Comparison of ENCODE assay signal across 13 cellular contexts in the genomic region with DNA sequence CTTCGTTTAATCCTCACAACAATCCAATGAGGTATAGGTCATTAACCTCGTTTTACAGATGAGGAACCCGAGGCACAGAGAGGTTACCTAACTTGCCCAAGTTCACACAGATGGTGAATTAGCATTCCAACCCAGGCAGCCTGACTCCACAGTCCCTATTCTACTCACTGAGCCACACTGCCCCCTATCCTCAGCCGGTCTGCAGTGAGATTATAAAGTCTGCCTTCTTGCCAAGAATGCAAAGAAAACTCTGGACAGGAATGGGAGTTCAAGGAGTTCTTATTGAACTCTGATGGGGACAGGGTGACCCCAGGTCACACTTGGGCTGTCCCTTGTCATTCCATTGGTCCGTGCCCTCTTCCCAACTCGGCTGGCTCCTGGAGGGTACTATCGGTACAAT.
DNase-seq lines count a peak whose midpoint lies in the region; ATAC-seq and TF ChIP-seq lines count a peak whose summit lies in the region.
"Had no signal": no experiment of that assay in that cellular context is flagged by ENCODE, and none has a peak within 500 bp of the region (broad histone marks: within the 10 kb centered on the region; RNA-seq: fewer than 3 reads in every experiment).

No MANE protein-coding gene starts in this region.

- H3K27ac ChIP-seq in brain microvascular endothelial cell = no peak overlapping the region
- H3K27ac ChIP-seq: testis had no signal

- CTCF ChIA-PET in activated CD4-positive, alpha-beta T cell treated with anti-CD3 and anti-CD28 coated beads for 36 hours (lab: Charles Lee) = interaction anchor here (1.0 kb wide), 1 partner anchor 31 kb away, joined by 3 read pairs; no protein-coding TSS in a partner anchor
- CTCF ChIA-PET in activated CD4-positive, alpha-beta memory T cell treated with anti-CD3 and anti-CD28 coated beads for 36 hours (lab: Charles Lee) = no interaction called here

- H3K4me3 Mint-ChIP-seq in activated CD4-positive, alpha-beta T cell treated with anti-CD3 and anti-CD28 coated beads for 36 hours = no peak overlapping the region
- H3K4me3 Mint-ChIP-seq in activated naive CD8-positive, alpha-beta T cell treated with anti-CD3 and anti-CD28 coated beads for 36 hours = no peak overlapping the region
- no peak overlapping the region for H3K4me3 Mint-ChIP-seq in activated CD4-positive, alpha-beta memory T cell treated with anti-CD3 and anti-CD28 coated beads for 36 hours

- H3K4me3 ChIP-seq in brain microvascular endothelial cell (ENCODE audit: low read depth, low read length) = no peak overlapping the region
- H3K4me3 ChIP-seq: testis had no signal

- in situ Hi-C loops in brain microvascular endothelial cell (cut with HindIII; ENCODE audit: low pct_ligation_motif_present, low sequenced_read_pairs) = no loop called here

- peak; percentile 16 for DNase-seq in activated CD4-positive, alpha-beta T cell treated with anti-CD3 and anti-CD28 coated beads for 36 hours
- no peak for DNase-seq in activated CD4-positive, alpha-beta T cell treated with anti-CD3 and anti-CD28 coated beads for 48 hours
- DNase-seq in M059J (ENCODE audit: low read depth) = peak; percentile 12
- DNase-seq in brain microvascular endothelial cell = no peak
- peak; percentile 56 for DNase-seq in sciatic nerve (ENCODE audit: low spot score)
- DNase-seq in stimulated activated naive CD4-positive, alpha-beta T cell treated with Interleukin-2 at 50 U/mL for 16 hours (lab: John Stamatoyannopoulos, UW) = no peak
- DNase-seq in activated naive CD8-positive, alpha-beta T cell treated with anti-CD3 and anti-CD28 coated beads for 36 hours = no peak
- DNase-seq in activated CD4-positive, alpha-beta memory T cell treated with anti-CD3 and anti-CD28 coated beads for 36 hours = no peak
- DNase-seq: GDM1, hippocampal formation, NCI-H345, SW 1271, testis had no signal

- no peaks in the 10 kb centered on the region for H3K4me1 Mint-ChIP-seq in activated CD4-positive, alpha-beta T cell treated with anti-CD3 and anti-CD28 coated beads for 36 hours
- no peaks in the 10 kb centered on the region for H3K4me1 Mint-ChIP-seq in activated naive CD8-positive, alpha-beta T cell treated with anti-CD3 and anti-CD28 coated beads for 36 hours
- H3K4me1 Mint-ChIP-seq in activated CD4-positive, alpha-beta memory T cell treated with anti-CD3 and anti-CD28 coated beads for 36 hours (ENCODE audit: low read depth) = no peaks in the 10 kb centered on the region

- ATAC-seq in activated CD4-positive, alpha-beta T cell treated with anti-CD3 and anti-CD28 coated beads for 36 hours = no peak
- no peak for ATAC-seq in sciatic nerve

- peak; percentile 38 for TF ChIP-seq CTCF in brain microvascular endothelial cell (IDR thresholded peaks at IDR 0.05; ENCODE audit: low read depth, low read length, missing control alignments)

- POLR2A ChIA-PET in activated CD4-positive, alpha-beta T cell treated with anti-CD3 and anti-CD28 coated beads for 36 hours (lab: Charles Lee) = no interaction called here
- POLR2A ChIA-PET in activated CD4-positive, alpha-beta memory T cell treated with anti-CD3 and anti-CD28 coated beads for 36 hours (lab: Charles Lee) = no interaction called here

- intact Hi-C loops in activated CD4-positive, alpha-beta T cell treated with anti-CD3 and anti-CD28 coated beads for 36 hours (cut with DNase I, micrococcal nuclease) = no loop called here
- intact Hi-C loops in sciatic nerve (cut with DNase I) = no loop called here
- intact Hi-C loops in activated CD4-positive, alpha-beta memory T cell treated with anti-CD3 and anti-CD28 coated beads for 36 hours (cut with micrococcal nuclease) = no loop called here

- H3K9me3 Mint-ChIP-seq in activated CD4-positive, alpha-beta T cell treated with anti-CD3 and anti-CD28 coated beads for 36 hours (ENCODE audit: low read depth) = no peaks in the 10 kb centered on the region
- no peaks in the 10 kb centered on the region for H3K9me3 Mint-ChIP-seq in activated naive CD8-positive, alpha-beta T cell treated with anti-CD3 and anti-CD28 coated beads for 36 hours
- H3K9me3 Mint-ChIP-seq in activated CD4-positive, alpha-beta memory T cell treated with anti-CD3 and anti-CD28 coated beads for 36 hours = no peaks in the 10 kb centered on the region

- no peak overlapping the region for H3K27ac Mint-ChIP-seq in activated CD4-positive, alpha-beta T cell treated with anti-CD3 and anti-CD28 coated beads for 36 hours
- H3K27ac Mint-ChIP-seq in activated naive CD8-positive, alpha-beta T cell treated with anti-CD3 and anti-CD28 coated beads for 36 hours = no peak overlapping the region
- no peak overlapping the region for H3K27ac Mint-ChIP-seq in activated CD4-positive, alpha-beta memory T cell treated with anti-CD3 and anti-CD28 coated beads for 36 hours

- peaks cover 2% of the 10 kb centered on the region for H3K27me3 Mint-ChIP-seq in activated CD4-positive, alpha-beta T cell treated with anti-CD3 and anti-CD28 coated beads for 36 hours
- H3K27me3 Mint-ChIP-seq in activated naive CD8-positive, alpha-beta T cell treated with anti-CD3 and anti-CD28 coated beads for 36 hours = no peaks in the 10 kb centered on the region
- peaks cover 7% of the 10 kb centered on the region for H3K27me3 Mint-ChIP-seq in activated CD4-positive, alpha-beta memory T cell treated with anti-CD3 and anti-CD28 coated beads for 36 hours

- no peaks in the 10 kb centered on the region for H3K27me3 ChIP-seq in brain microvascular endothelial cell (replicated peaks)
- H3K27me3 ChIP-seq: testis had no signal

- H3K36me3 ChIP-seq in brain microvascular endothelial cell (replicated peaks) = no peaks in the 10 kb centered on the region

- H3K36me3 Mint-ChIP-seq in activated CD4-positive, alpha-beta T cell treated with anti-CD3 and anti-CD28 coated beads for 36 hours (ENCODE audit: low read depth) = no peaks in the 10 kb centered on the region
- H3K36me3 Mint-ChIP-seq in activated naive CD8-positive, alpha-beta T cell treated with anti-CD3 and anti-CD28 coated beads for 36 hours = no peaks in the 10 kb centered on the region
- no peaks in the 10 kb centered on the region for H3K36me3 Mint-ChIP-seq in activated CD4-positive, alpha-beta memory T cell treated with anti-CD3 and anti-CD28 coated beads for 36 hours

Comparison
In these comparisons a context has a peak if more than half of its experiments do, and no peak if none do; other contexts are left out.
1. DNase-seq: peak in activated CD4-positive, alpha-beta T cell treated with anti-CD3 and anti-CD28 coated beads for 36 hours (single experiment), M059J (single experiment) and sciatic nerve (single experiment); none in activated CD4-positive, alpha-beta T cell treated with anti-CD3 and anti-CD28 coated beads for 48 hours (single experiment), brain microvascular endothelial cell (single experiment), stimulated activated naive CD4-positive, alpha-beta T cell treated with Interleukin-2 at 50 U/mL for 16 hours (single experiment), activated naive CD8-positive, alpha-beta T cell treated with anti-CD3 and anti-CD28 coated beads for 36 hours (single experiment) and activated CD4-positive, alpha-beta memory T cell treated with anti-CD3 and anti-CD28 coated beads for 36 hours (single experiment).